ENCODE assay signal across 7 cellular contexts in the genomic region with DNA sequence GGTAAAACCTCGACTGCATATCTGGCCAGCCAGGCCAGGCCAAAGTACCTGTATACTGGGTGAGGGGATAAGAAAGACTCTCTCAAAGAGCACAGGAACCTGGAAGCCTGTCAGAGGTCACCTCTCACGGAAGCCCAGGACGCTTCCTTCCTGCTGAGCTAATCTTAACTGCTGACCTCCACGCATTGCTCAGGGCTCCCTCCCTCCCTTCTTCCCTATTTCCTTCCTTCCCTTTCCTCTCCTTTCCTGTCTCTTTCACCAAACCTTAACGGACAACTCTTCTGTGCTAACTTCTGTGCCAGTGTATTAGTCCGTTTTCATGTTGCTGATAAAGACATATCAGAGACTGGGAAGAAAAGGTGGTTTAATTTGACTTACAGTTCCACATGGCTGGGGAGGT. TPM values are rescaled to one million over a fixed set of nuclear protein-coding genes. Genes with fewer than 3 reads are reported as not detected.
DNase-seq lines count a peak whose midpoint lies in the region; FAIRE-seq and TF ChIP-seq lines count a peak whose summit lies in the region.
"Had no signal": no experiment of that assay in that cellular context is flagged by ENCODE, and none has a peak within 500 bp of the region (broad histone marks: within the 10 kb centered on the region; RNA-seq: fewer than 3 reads in every experiment).

No MANE protein-coding gene starts in this region.

- DNase-seq in GM12892 (ENCODE audit: insufficient read length) = no peak
- no peak for DNase-seq in activated T-helper 1 cell treated with anti-CD3 and anti-CD28 coated beads, Interleukin-12 subunit alpha, Interleukin-12 subunit beta, Interleukin-2, Interleukin-4 antibody, amounts not matched to agents 30 ng/mL and 10 ng/mL and 1 ng/mL, durations not matched to agents 14 hours and 24 hours and 36 hours (ENCODE audit: low spot score)
- DNase-seq in HPDE6-E6E7 (ENCODE audit: extremely low spot score) = no peak
- DNase-seq in nucleus accumbens (lab: John Stamatoyannopoulos, UW) = no peak
- DNase-seq: effector memory CD4-positive, alpha-beta T cell; NCI-H2171; psoas muscle had no signal

- peaks cover 63% of the 10 kb centered on the region for H3K4me1 Mint-ChIP-seq in activated T-helper 1 cell treated with anti-CD3 and anti-CD28 coated beads, Interleukin-12 subunit alpha, Interleukin-12 subunit beta, Interleukin-2, Interleukin-4 antibody, amounts not matched to agents 30 ng/mL and 10 ng/mL and 1 ng/mL, durations not matched to agents 14 hours and 24 hours and 36 hours (ENCODE audit: low read depth)

- no peak for TF ChIP-seq POLR2A in GM12892 (IDR thresholded peaks at IDR 0.05; ENCODE audit: low read depth, low read length)

- intact Hi-C loops in activated T-helper 1 cell treated with anti-CD3 and anti-CD28 coated beads, Interleukin-12 subunit alpha, Interleukin-12 subunit beta, Interleukin-2, Interleukin-4 antibody, amounts not matched to agents 30 ng/mL and 10 ng/mL and 1 ng/mL, durations not matched to agents 14 hours and 24 hours and 36 hours (cut with micrococcal nuclease) = no loop called here

- no peaks in the 10 kb centered on the region for H3K27me3 Mint-ChIP-seq in activated T-helper 1 cell treated with anti-CD3 and anti-CD28 coated beads, Interleukin-12 subunit alpha, Interleukin-12 subunit beta, Interleukin-2, Interleukin-4 antibody, amounts not matched to agents 30 ng/mL and 10 ng/mL and 1 ng/mL, durations not matched to agents 14 hours and 24 hours and 36 hours (ENCODE audit: insufficient read depth)

- peaks cover 6% of the 10 kb centered on the region for H3K9me3 Mint-ChIP-seq in activated T-helper 1 cell treated with anti-CD3 and anti-CD28 coated beads, Interleukin-12 subunit alpha, Interleukin-12 subunit beta, Interleukin-2, Interleukin-4 antibody, amounts not matched to agents 30 ng/mL and 10 ng/mL and 1 ng/mL, durations not matched to agents 14 hours and 24 hours and 36 hours

- FAIRE-seq in GM12892 (lab: Jason Lieb, UNC) = peak; percentile 83

- H3K36me3 Mint-ChIP-seq in activated T-helper 1 cell treated with anti-CD3 and anti-CD28 coated beads, Interleukin-12 subunit alpha, Interleukin-12 subunit beta, Interleukin-2, Interleukin-4 antibody, amounts not matched to agents 30 ng/mL and 10 ng/mL and 1 ng/mL, durations not matched to agents 14 hours and 24 hours and 36 hours (ENCODE audit: low read depth) = peaks cover 2% of the 10 kb centered on the region

- H3K27ac Mint-ChIP-seq in activated T-helper 1 cell treated with anti-CD3 and anti-CD28 coated beads, Interleukin-12 subunit alpha, Interleukin-12 subunit beta, Interleukin-2, Interleukin-4 antibody, amounts not matched to agents 30 ng/mL and 10 ng/mL and 1 ng/mL, durations not matched to agents 14 hours and 24 hours and 36 hours = peak overlapping the region; percentile 40

- H3K4me3 Mint-ChIP-seq in activated T-helper 1 cell treated with anti-CD3 and anti-CD28 coated beads, Interleukin-12 subunit alpha, Interleukin-12 subunit beta, Interleukin-2, Interleukin-4 antibody, amounts not matched to agents 30 ng/mL and 10 ng/mL and 1 ng/mL, durations not matched to agents 14 hours and 24 hours and 36 hours = no peak overlapping the region

RNA-seq across cellular contexts. Expression of gene RNASE10, which starts 14.8 kb away (rescaled TPM):
- not detected for polyA plus RNA-seq in GM12892 (2012; ENCODE audit: missing spikeins)
- total RNA-seq in activated T-helper 1 cell treated with anti-CD3 and anti-CD28 coated beads, Interleukin-12 subunit alpha, Interleukin-12 subunit beta, Interleukin-2, Interleukin-4 antibody, amounts not matched to agents 30 ng/mL and 10 ng/mL and 1 ng/mL, durations not matched to agents 14 hours and 24 hours and 36 hours = 0.26 and 0.29 TPM in 2 replicates

RNA-seq across cellular contexts. Expression of gene PNP, which starts 21.4 kb away (rescaled TPM):
- polyA plus RNA-seq in GM12892 (2012; ENCODE audit: missing spikeins) = 77.8 TPM
- 149 TPM in 2 replicates for total RNA-seq in activated T-helper 1 cell treated with anti-CD3 and anti-CD28 coated beads, Interleukin-12 subunit alpha, Interleukin-12 subunit beta, Interleukin-2, Interleukin-4 antibody, amounts not matched to agents 30 ng/mL and 10 ng/mL and 1 ng/mL, durations not matched to agents 14 hours and 24 hours and 36 hours

RNA-seq across cellular contexts. Expression of gene PIP4P1, which starts 29.3 kb away (rescaled TPM):
- polyA plus RNA-seq in GM12892 (2012; ENCODE audit: missing spikeins) = 26.1 TPM
- 36.6 and 37.0 TPM in 2 replicates for total RNA-seq in activated T-helper 1 cell treated with anti-CD3 and anti-CD28 coated beads, Interleukin-12 subunit alpha, Interleukin-12 subunit beta, Interleukin-2, Interleukin-4 antibody, amounts not matched to agents 30 ng/mL and 10 ng/mL and 1 ng/mL, durations not matched to agents 14 hours and 24 hours and 36 hours

RNA-seq across cellular contexts. Expression of gene APEX1, which starts 35.5 kb away (rescaled TPM):
- polyA plus RNA-seq in GM12892 (2012; ENCODE audit: missing spikeins) = 308 TPM
- 236 and 242 TPM in 2 replicates for total RNA-seq in activated T-helper 1 cell treated with anti-CD3 and anti-CD28 coated beads, Interleukin-12 subunit alpha, Interleukin-12 subunit beta, Interleukin-2, Interleukin-4 antibody, amounts not matched to agents 30 ng/mL and 10 ng/mL and 1 ng/mL, durations not matched to agents 14 hours and 24 hours and 36 hours

RNA-seq across cellular contexts. Expression of gene OSGEP, which starts 36.0 kb away (rescaled TPM):
- polyA plus RNA-seq in GM12892 (2012; ENCODE audit: missing spikeins) = 41.4 TPM
- total RNA-seq in activated T-helper 1 cell treated with anti-CD3 and anti-CD28 coated beads, Interleukin-12 subunit alpha, Interleukin-12 subunit beta, Interleukin-2, Interleukin-4 antibody, amounts not matched to agents 30 ng/mL and 10 ng/mL and 1 ng/mL, durations not matched to agents 14 hours and 24 hours and 36 hours = 69.6 and 77.4 TPM in 2 replicates
